Comparison of ENCODE assay signal across 9 cellular contexts in the genomic region with DNA sequence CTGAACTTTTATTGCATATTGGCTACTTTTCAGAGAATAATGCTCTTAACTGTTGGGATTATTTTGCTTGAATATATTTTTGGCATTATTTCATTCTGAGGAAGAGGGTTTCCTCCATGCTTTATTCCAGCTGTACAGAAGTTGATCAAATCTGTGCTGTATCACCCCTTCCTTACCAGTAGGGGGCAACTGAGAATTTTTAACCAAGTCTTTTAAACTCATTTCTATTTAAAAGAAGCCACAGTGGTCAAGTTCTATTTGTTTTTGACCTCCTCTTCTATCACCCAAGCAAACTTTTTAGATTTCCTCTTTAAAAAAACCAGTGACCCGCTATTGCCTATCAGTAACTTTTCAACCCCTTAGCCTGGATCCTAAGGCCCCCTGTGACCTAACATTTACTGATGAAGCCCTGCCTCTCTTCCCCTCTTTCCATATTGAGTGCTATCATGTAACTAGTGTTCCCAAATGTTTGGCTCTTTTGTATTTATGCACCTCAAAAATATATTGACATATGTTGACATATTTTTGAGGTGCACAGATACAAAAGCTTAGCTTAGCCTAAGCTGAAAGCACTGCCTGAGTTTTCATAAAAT.
DNase-seq lines count a peak whose midpoint lies in the region; ATAC-seq and TF ChIP-seq lines count a peak whose summit lies in the region.
"Had no signal": no experiment of that assay in that cellular context is flagged by ENCODE, and none has a peak within 500 bp of the region (broad histone marks: within the 10 kb centered on the region; RNA-seq: fewer than 3 reads in every experiment).

No MANE protein-coding gene starts in this region.

- no TSS peak for BruUV-seq in IMR-90 (replicated peaks; lab: Mats Ljungman, UMichigan)

- no peak overlapping the region for H3K4me2 ChIP-seq in IMR-90 (ENCODE audit: low read depth, low read length)

- H3K36me3 ChIP-seq in IMR-90 (ENCODE audit: control insufficient read depth, insufficient read depth, low read length) (no peaks in the 10 kb centered on the region), ovary (no peaks in the 10 kb centered on the region)

- in situ Hi-C loops in IMR-90 (cut with MboI; ENCODE audit: low sequenced_read_pairs), result no loop called here

- no peak overlapping the region for H2AFZ ChIP-seq in IMR-90 (replicated peaks; ENCODE audit: low read length, poor library complexity)

- no peaks in the 10 kb centered on the region for H3K79me1 ChIP-seq in IMR-90 (ENCODE audit: low read depth in 1 of 2, low read length in 2 of 2)

- TF ChIP-seq POLR2A in IMR-90 (IDR thresholded peaks at IDR 0.05; ENCODE audit: low read depth, low read length) (no peak), ovary (IDR thresholded peaks at IDR 0.05) (no peak)

- H3K4me1 Mint-ChIP-seq in activated naive CD8-positive, alpha-beta T cell treated with anti-CD3 and anti-CD28 coated beads for 36 hours, result no peaks in the 10 kb centered on the region

- H3K14ac ChIP-seq in IMR-90 (replicated peaks; ENCODE audit: low read depth, low read length), result no peak overlapping the region

- CTCF ChIA-PET in IMR-90 (lab: Yijun Ruan, JAX), result interaction anchor here (0.6 to 2.1 kb wide), 3 partner anchors 12 to 1018 kb away, joined by 3 to 7 read pairs (median 3); no protein-coding TSS in a partner anchor

- no peak overlapping the region for H3K4me3 Mint-ChIP-seq in activated naive CD8-positive, alpha-beta T cell treated with anti-CD3 and anti-CD28 coated beads for 36 hours

- intact Hi-C loops in IMR-90 (cut with micrococcal nuclease) (loop anchor here (1.0 to 2.0 kb wide), 3 partner anchors 149 to 883 kb away; no protein-coding TSS in a partner anchor), ovary (cut with DNase I) (loop anchor here in 1 of 4 donors (10.0 kb wide), 1 partner anchor 759 kb away; no protein-coding TSS in a partner anchor)

- H2BK5ac ChIP-seq in IMR-90 (ENCODE audit: low read depth, low read length, poor library complexity, severe bottlenecking), result no peak overlapping the region

- H3K27me3 Mint-ChIP-seq in activated naive CD8-positive, alpha-beta T cell treated with anti-CD3 and anti-CD28 coated beads for 36 hours, result peaks cover 6% of the 10 kb centered on the region

- no peaks in the 10 kb centered on the region for H4K20me1 ChIP-seq in IMR-90 (ENCODE audit: insufficient read depth, low read length)

- H4K8ac ChIP-seq in IMR-90 (ENCODE audit: low read depth in 2 of 2, low read length in 2 of 2), result no peak overlapping the region

- H2BK120ac ChIP-seq in IMR-90 (ENCODE audit: low read depth, low read length), result no peak overlapping the region

- no peak overlapping the region for H3K23ac ChIP-seq in IMR-90 (ENCODE audit: low read depth, low read length)

- peak; percentile 64 for TF ChIP-seq CTCF in IMR-90 (conservative IDR thresholded peaks at IDR 0.05; ENCODE audit: low read depth, low read length)
- peak; percentile 22; the same call in 1 of the 2 replicates for TF ChIP-seq CTCF in WI38 (IDR thresholded peaks at IDR 0.05; ENCODE audit: low read depth, low read length)
- peak in 1 of 3 donors; percentile 33 for TF ChIP-seq CTCF in ovary (IDR thresholded peaks at IDR 0.05)

- no peak overlapping the region for H3K9ac ChIP-seq in IMR-90 (ENCODE audit: low read depth, low read length)

- no peak overlapping the region for H2BK15ac ChIP-seq in IMR-90 (ENCODE audit: low read depth, low read length)

- dilution Hi-C loops in IMR-90 (cut with HindIII; ENCODE audit: low sequenced_read_pairs, unreplicated experiment), result no loop called here

- ATAC-seq in GM19452 (IDR thresholded peaks at IDR 0.05; ENCODE audit: unreplicated experiment), result peak; percentile 80
- peak; percentile 64; the same call in 1 of the 2 replicates for ATAC-seq in IMR-90 (ENCODE audit: low read depth)

- H4K91ac ChIP-seq in IMR-90 (ENCODE audit: insufficient read depth, low read depth, low read length), result no peak overlapping the region

- no peaks in the 10 kb centered on the region for H3K9me3 ChIP-seq in IMR-90 (ENCODE audit: control insufficient read depth, insufficient read depth, low read length)
- H3K9me3 ChIP-seq in ovary, result no peaks in the 10 kb centered on the region

- H3K27ac ChIP-seq in IMR-90 (ENCODE audit: insufficient read depth, low read length), result no peak overlapping the region
- no peak overlapping the region for H3K27ac ChIP-seq in ovary
- H3K27ac ChIP-seq: SK-N-MC had no signal

- WGBS in IMR-90 (ENCODE audit: extremely low coverage in 2 of 2, insufficient read length in 1 of 2), 2 experiments, result no CpG with 5 or more reads among the region's 1 CpG
- WGBS in ovary, 3 donors, result 19 to 40% (median 31%) methylated on average over 1 of the region's 1 CpG

- no peak overlapping the region for H4K5ac ChIP-seq in IMR-90 (ENCODE audit: low read depth, low read length)

- H2AK5ac ChIP-seq in IMR-90 (ENCODE audit: low read depth, low read length), result no peak overlapping the region

- no peak overlapping the region for H3K27ac Mint-ChIP-seq in activated naive CD8-positive, alpha-beta T cell treated with anti-CD3 and anti-CD28 coated beads for 36 hours

- no peaks in the 10 kb centered on the region for H3K36me3 Mint-ChIP-seq in activated naive CD8-positive, alpha-beta T cell treated with anti-CD3 and anti-CD28 coated beads for 36 hours

- H2BK20ac ChIP-seq in IMR-90 (ENCODE audit: low read depth, low read length), result no peak overlapping the region

- H3K18ac ChIP-seq in IMR-90 (ENCODE audit: low read depth, low read length), result no peak overlapping the region

- H2AK9ac ChIP-seq in IMR-90 (replicated peaks; ENCODE audit: low read depth, low read length, poor library complexity), result no peak overlapping the region

- H3K56ac ChIP-seq in IMR-90 (ENCODE audit: extremely low read depth, insufficient read depth, low read length), result no peak overlapping the region

- H3K4me3 ChIP-seq in IMR-90 (ENCODE audit: insufficient read depth, low read depth, low read length), result no peak overlapping the region
- no peak overlapping the region for H3K4me3 ChIP-seq in WI38 (ENCODE audit: low read depth, low read length)
- no peak overlapping the region for H3K4me3 ChIP-seq in ovary
- H3K4me3 ChIP-seq: SK-N-MC had no signal

- H3K9me1 ChIP-seq in IMR-90 (ENCODE audit: insufficient read depth, low read length), result no peaks in the 10 kb centered on the region

- no peaks in the 10 kb centered on the region for H3K4me1 ChIP-seq in IMR-90 (ENCODE audit: control insufficient read depth, insufficient read depth, low read length)
- no peaks in the 10 kb centered on the region for H3K4me1 ChIP-seq in ovary (ENCODE audit: insufficient read depth)

- POLR2A ChIA-PET in IMR-90 (lab: Charles Lee; ENCODE audit: unreplicated experiment), result no interaction called here

- no peak for TF ChIP-seq EP300 in ovary (IDR thresholded peaks at IDR 0.05)

- no peak overlapping the region for H3K4ac ChIP-seq in IMR-90 (ENCODE audit: low read depth, low read length)

- H3K27me3 ChIP-seq in IMR-90 (ENCODE audit: control insufficient read depth, insufficient read depth, low read length) (no peaks in the 10 kb centered on the region), ovary (no peaks in the 10 kb centered on the region)

- no peaks in the 10 kb centered on the region for H3K9me3 Mint-ChIP-seq in activated naive CD8-positive, alpha-beta T cell treated with anti-CD3 and anti-CD28 coated beads for 36 hours

- TF ChIP-seq RAD21 in IMR-90 (IDR thresholded peaks at IDR 0.05; ENCODE audit: low read length), result no peak

- DNase-seq in D341Med (ENCODE audit: low spot score) (peak; percentile 29), IMR-90 (peak; percentile 24), left kidney (ENCODE audit: low read depth, low spot score) (peak; percentile 35), ovary (no peak), UCSD-AML1 (lab: John Stamatoyannopoulos, UW; ENCODE audit: unreplicated experiment) (no peak)
- DNase-seq in activated naive CD8-positive, alpha-beta T cell treated with anti-CD3 and anti-CD28 coated beads for 36 hours, result no peak

TF ChIP-seq in IMR-90, 13 proteins besides CTCF, POLR2A, EP300 and RAD21:
- TF ChIP-seq SMC3 (IDR thresholded peaks at IDR 0.05; ENCODE audit: low read depth, low read length) (peak; percentile 26; the same call in 1 of the 2 replicates), CEBPB (IDR thresholded peaks at IDR 0.05; ENCODE audit: low read depth, low read length) (no peak), RFX5 (IDR thresholded peaks at IDR 0.05; ENCODE audit: low read depth, low read length) (no peak)

Comparison
In these comparisons a context has a peak if more than half of its experiments do, and no peak if none do; other contexts are left out.
1. DNase-seq: peak in D341Med (single experiment), IMR-90 (single experiment) and left kidney (single experiment); none in ovary (0 of 5), activated naive CD8-positive, alpha-beta T cell treated with anti-CD3 and anti-CD28 coated beads for 36 hours (single experiment) and UCSD-AML1 (single experiment).